Comparison of ENCODE assay signal across 8 cellular contexts in genomic region chr13:38490657-38491056, GRCh38.
"Had no signal": no experiment of that assay in that cellular context is flagged by ENCODE, and none has a peak within 500 bp of the region (broad histone marks: within the 10 kb centered on the region; RNA-seq: fewer than 3 reads in every experiment).

No MANE protein-coding gene starts in this region.

- H3K4me3 ChIP-seq: GM12878 had no signal

- ATAC-seq: GM12878 had no signal

- FAIRE-seq: G401.6, GM12878, GM12891, GM12892, GM18507, GM19239 had no signal

- DNase-seq: GDM1, GF-D8 had no signal
